9 cellular contexts compared by ENCODE assay signal in genomic region chr11:3950996-3951662, GRCh38.
DNase-seq lines count a peak whose midpoint lies in the region; ATAC-seq and TF ChIP-seq lines count a peak whose summit lies in the region.
"Had no signal": no experiment of that assay in that cellular context is flagged by ENCODE, and none has a peak within 500 bp of the region (broad histone marks: within the 10 kb centered on the region; RNA-seq: fewer than 3 reads in every experiment).

No MANE protein-coding gene starts in this region.

- H3K4me1 ChIP-seq in HUES6 (ENCODE audit: control insufficient read depth, insufficient read depth, low read length) (peaks cover 12% of the 10 kb centered on the region), liver (ENCODE audit: control insufficient read depth in 4 of 4, insufficient read depth in 4 of 4, low read length in 3 of 4) (peaks cover 0 to 6% (median 0%) of the 10 kb centered on the region in 4 donors)

- H3K9ac ChIP-seq in HUES6 (ENCODE audit: low read length), result peak overlapping the region; percentile 17
- H3K9ac ChIP-seq in liver (ENCODE audit: low read depth in 1 of 2, low read length in 2 of 2), result no peak overlapping the region

- TF ChIP-seq RAD21 in liver (IDR thresholded peaks at IDR 0.05), result no peak

- no peaks in the 10 kb centered on the region for H3K36me3 ChIP-seq in HUES6 (ENCODE audit: control insufficient read depth, insufficient read depth, low read length)
- H3K36me3 ChIP-seq in brain microvascular endothelial cell (replicated peaks), result no peaks in the 10 kb centered on the region
- H3K36me3 ChIP-seq in liver (ENCODE audit: control insufficient read depth in 4 of 4, insufficient read depth in 3 of 4, low read depth in 1 of 4, low read length in 3 of 4), result no peaks in the 10 kb centered on the region

- ATAC-seq in HG02763 (IDR thresholded peaks at IDR 0.05; ENCODE audit: unreplicated experiment), result no peak

- H3K27me3 ChIP-seq in HUES6 (ENCODE audit: control insufficient read depth, insufficient read depth, low read length) (no peaks in the 10 kb centered on the region), brain microvascular endothelial cell (replicated peaks) (no peaks in the 10 kb centered on the region), liver (ENCODE audit: control insufficient read depth in 4 of 4, insufficient read depth in 4 of 4, low read length in 3 of 4) (no peaks in the 10 kb centered on the region)

- TF ChIP-seq CTCF in AG10803 (conservative IDR thresholded peaks at IDR 0.05; ENCODE audit: low read length) (no peak), brain microvascular endothelial cell (IDR thresholded peaks at IDR 0.05; ENCODE audit: low read depth, low read length, missing control alignments) (no peak), liver (IDR thresholded peaks at IDR 0.05; ENCODE audit: low read depth, low read length, missing input control) (no peak)

- in situ Hi-C loops in brain microvascular endothelial cell (cut with HindIII; ENCODE audit: low pct_ligation_motif_present, low sequenced_read_pairs), result no loop called here

- H3K9me3 ChIP-seq in HUES6 (ENCODE audit: control insufficient read depth, insufficient read depth, low read depth, low read length) (no peaks in the 10 kb centered on the region), liver (ENCODE audit: control insufficient read depth in 4 of 4, low read length in 3 of 4) (no peaks in the 10 kb centered on the region)

- H3K4me3 ChIP-seq in AG10803 (ENCODE audit: low read length) (no peak overlapping the region), HUES6 (ENCODE audit: low read depth, low read length) (no peak overlapping the region), brain microvascular endothelial cell (ENCODE audit: low read depth, low read length) (no peak overlapping the region), liver (ENCODE audit: low read depth in 1 of 3, low read length in 3 of 3) (no peak overlapping the region)

- H3K27ac ChIP-seq in HUES6 (ENCODE audit: low read depth, low read length) (peak overlapping the region; percentile 7; the same call in 1 of the 2 replicates), brain microvascular endothelial cell (peak overlapping the region; percentile 44), liver (ENCODE audit: low read depth in 1 of 2, low read length in 2 of 2) (peak overlapping the region in 1 of 2 donors; percentile 16)

- WGBS in liver, result 70% methylated on average over 4 of the region's 4 CpGs

- peak; percentile 67 for DNase-seq in AG10803 (ENCODE audit: low read depth)
- peak; percentile 90 for DNase-seq in brain microvascular endothelial cell
- DNase-seq in superior temporal gyrus (ENCODE audit: extremely low spot score), result no peak
- DNase-seq in NCI-H510A (lab: John Stamatoyannopoulos, UW), result no peak
- no peak for DNase-seq in OCI-M2 (lab: John Stamatoyannopoulos, UW; ENCODE audit: unreplicated experiment)
- DNase-seq: activated CD4-positive, CD25-positive, alpha-beta regulatory T cell had no signal

TF ChIP-seq in liver, 16 proteins besides CTCF, POLR2A, EP300 and RAD21:
- no peak for TF ChIP-seq REST (IDR thresholded peaks at IDR 0.05)
- no peak for TF ChIP-seq HNF4G (IDR thresholded peaks at IDR 0.05)
- no peak for TF ChIP-seq ATF3 (IDR thresholded peaks at IDR 0.05)
- TF ChIP-seq YY1 (IDR thresholded peaks at IDR 0.05), result no peak
- TF ChIP-seq ZBTB33 (IDR thresholded peaks at IDR 0.05), result no peak
- TF ChIP-seq FOXA1 (IDR thresholded peaks at IDR 0.05), result no peak
- no peak for TF ChIP-seq EGR1 (IDR thresholded peaks at IDR 0.05; ENCODE audit: low read depth in 2 of 2)
- TF ChIP-seq NR2F2 (IDR thresholded peaks at IDR 0.05), result peak; percentile 65
- TF ChIP-seq MAX (IDR thresholded peaks at IDR 0.05), result no peak
- TF ChIP-seq JUND (IDR thresholded peaks at IDR 0.05), result no peak
- no peak for TF ChIP-seq HNF4A (conservative IDR thresholded peaks at IDR 0.05)
- TF ChIP-seq TAF1 (conservative IDR thresholded peaks at IDR 0.05), result no peak
- TF ChIP-seq SP1 (IDR thresholded peaks at IDR 0.05), result peak; percentile 13
- TF ChIP-seq RXRA (IDR thresholded peaks at IDR 0.05), result no peak
- no peak for TF ChIP-seq FOXA2 (IDR thresholded peaks at IDR 0.05)
- TF ChIP-seq GABPA (IDR thresholded peaks at IDR 0.05 in 1 of 2, conservative IDR thresholded peaks at IDR 0.05 in 1 of 2), result no peak

Comparison
In these comparisons a context has a peak if more than half of its experiments do, and no peak if none do; other contexts are left out.
1. DNase-seq: peak in AG10803 (single experiment) and brain microvascular endothelial cell (single experiment); none in superior temporal gyrus (single experiment), NCI-H510A (single experiment) and OCI-M2 (single experiment).